In genomic region chr2:230929381-230930148, GRCh38 we compare ENCODE assay signal across 18 cellular contexts. TPM values are rescaled to one million over a fixed set of nuclear protein-coding genes. Genes with fewer than 3 reads are reported as not detected.
A peak's percentile ranks its signal among the peaks of the same experiment; 100 is the strongest.
DNase-seq lines count a peak whose midpoint lies in the region; FAIRE-seq and TF ChIP-seq lines count a peak whose summit lies in the region.
"Had no signal": no experiment of that assay in that cellular context is flagged by ENCODE, and none has a peak within 500 bp of the region (broad histone marks: within the 10 kb centered on the region; RNA-seq: fewer than 3 reads in every experiment).

No MANE protein-coding gene starts in this region.

- no peak for TF ChIP-seq EP300 in sigmoid colon (IDR thresholded peaks at IDR 0.05)

- H3K27ac ChIP-seq in sigmoid colon (no peak overlapping the region), kidney (ENCODE audit: low read depth in 2 of 2, low read length in 2 of 2) (no peak overlapping the region)

- no peak for TF ChIP-seq POLR2A in sigmoid colon (IDR thresholded peaks at IDR 0.05)

- H3K36me3 Mint-ChIP-seq in dendritic cell treated with granulocyte-macrophage colony-stimulating factor and Interleukin-4, amounts not matched to agents 40 ng/mL and 50 ng/mL, for 4 days (ENCODE audit: low read depth): no peaks in the 10 kb centered on the region
- H3K36me3 Mint-ChIP-seq: CD8-positive, alpha-beta T cell had no signal

- peak overlapping the region; percentile 23 for H3K27ac Mint-ChIP-seq in dendritic cell treated with granulocyte-macrophage colony-stimulating factor and Interleukin-4, amounts not matched to agents 40 ng/mL and 50 ng/mL, for 4 days
- H3K27ac Mint-ChIP-seq: activated CD4-positive, alpha-beta T cell treated with anti-CD3 and anti-CD28 coated beads for 36 hours; activated T-helper 1 cell treated with anti-CD3 and anti-CD28 coated beads, Interleukin-12 subunit alpha, Interleukin-12 subunit beta, Interleukin-2, Interleukin-4 antibody, amounts not matched to agents 30 ng/mL and 10 ng/mL and 1 ng/mL, durations not matched to agents 14 hours and 24 hours and 36 hours; CD8-positive, alpha-beta T cell had no signal

- no peak overlapping the region for H3K9ac ChIP-seq in kidney (ENCODE audit: low read length in 2 of 2)

- H3K9me3 ChIP-seq in sigmoid colon: no peaks in the 10 kb centered on the region
- no peaks in the 10 kb centered on the region for H3K9me3 ChIP-seq in kidney (ENCODE audit: control insufficient read depth in 1 of 2, low read length in 2 of 2)

- no peak for TF ChIP-seq CTCF in sigmoid colon (IDR thresholded peaks at IDR 0.05)
- TF ChIP-seq CTCF in kidney (IDR thresholded peaks at IDR 0.05; ENCODE audit: borderline replicate concordance, extremely low read depth, insufficient read depth): no peak

- no peak for FAIRE-seq in kidney (lab: Jason Lieb, UNC)
- FAIRE-seq: islet of Langerhans had no signal

- intact Hi-C loops in dendritic cell treated with granulocyte-macrophage colony-stimulating factor and Interleukin-4, amounts not matched to agents 40 ng/mL and 50 ng/mL, for 4 days (cut with micrococcal nuclease): no loop called here
- intact Hi-C loops in sigmoid colon (cut with DNase I): no loop called here
- intact Hi-C loops in kidney (cut with DNase I): no loop called here

- DNase-seq in activated effector memory CD4-positive, alpha-beta T cell treated with anti-CD3 and anti-CD28 coated beads, Interleukin-2, amount 50 U/mL, for 16 hours: peak; percentile 50
- no peak for DNase-seq in activated effector memory CD4-positive, alpha-beta T cell treated with Interleukin-2 at 50 U/mL for 16 hours
- DNase-seq in KBM-7: peak; percentile 26
- DNase-seq in sigmoid colon: peak; percentile 62
- no peak for DNase-seq in kidney
- DNase-seq in RKO (ENCODE audit: low spot score): no peak
- no peak for DNase-seq in NOMO-1 (lab: John Stamatoyannopoulos, UW; ENCODE audit: unreplicated experiment in 2 of 2)
- DNase-seq: activated CD4-positive, alpha-beta T cell treated with anti-CD3 and anti-CD28 coated beads for 36 hours; amniotic stem cell; cerebellar nuclear complex; MV-4-11; NCI-H2029; NCI-H510A treated with DMSO at 0.1 percent for 48 hours had no signal

- in situ Hi-C loops in KBM-7 (cut with MboI; ENCODE audit: low pct_unique_long_range_greater_than_20kb, low sequenced_read_pairs): no loop called here

- H3K4me1 ChIP-seq in sigmoid colon (peaks cover 0 to 10% (median 0%) of the 10 kb centered on the region in 4 donors), kidney (ENCODE audit: control insufficient read depth in 1 of 2, insufficient read depth in 1 of 2, low read depth in 1 of 2, low read length in 2 of 2) (peaks cover 0 to 3% of the 10 kb centered on the region in 2 donors)

- H3K4me3 ChIP-seq in sigmoid colon (no peak overlapping the region), kidney (ENCODE audit: low read length in 2 of 2) (no peak overlapping the region)

- H3K27me3 ChIP-seq in sigmoid colon: peaks cover 0 to 2% (median 0%) of the 10 kb centered on the region in 3 donors

- 83 to 86% methylated on average over 10 of the region's 10 CpGs for WGBS in sigmoid colon, 2 donors

- peaks cover 48% of the 10 kb centered on the region for H3K4me1 Mint-ChIP-seq in dendritic cell treated with granulocyte-macrophage colony-stimulating factor and Interleukin-4, amounts not matched to agents 40 ng/mL and 50 ng/mL, for 4 days (ENCODE audit: low read depth)

- H3K27me3 Mint-ChIP-seq in dendritic cell treated with granulocyte-macrophage colony-stimulating factor and Interleukin-4, amounts not matched to agents 40 ng/mL and 50 ng/mL, for 4 days: peaks cover 7% of the 10 kb centered on the region

- no peaks in the 10 kb centered on the region for H3K9me3 Mint-ChIP-seq in dendritic cell treated with granulocyte-macrophage colony-stimulating factor and Interleukin-4, amounts not matched to agents 40 ng/mL and 50 ng/mL, for 4 days
- H3K9me3 Mint-ChIP-seq: activated T-helper 1 cell treated with anti-CD3 and anti-CD28 coated beads, Interleukin-12 subunit alpha, Interleukin-12 subunit beta, Interleukin-2, Interleukin-4 antibody, amounts not matched to agents 30 ng/mL and 10 ng/mL and 1 ng/mL, durations not matched to agents 14 hours and 24 hours and 36 hours; CD8-positive, alpha-beta T cell; neural crest cell had no signal

- no peaks in the 10 kb centered on the region for H3K36me3 ChIP-seq in sigmoid colon
- no peaks in the 10 kb centered on the region for H3K36me3 ChIP-seq in kidney (ENCODE audit: control insufficient read depth in 1 of 2, insufficient read depth in 2 of 2, low read length in 2 of 2)

- H3K4me3 Mint-ChIP-seq in dendritic cell treated with granulocyte-macrophage colony-stimulating factor and Interleukin-4, amounts not matched to agents 40 ng/mL and 50 ng/mL, for 4 days: no peak overlapping the region
- H3K4me3 Mint-ChIP-seq: activated CD4-positive, alpha-beta T cell treated with anti-CD3 and anti-CD28 coated beads for 36 hours; activated T-helper 1 cell treated with anti-CD3 and anti-CD28 coated beads, Interleukin-12 subunit alpha, Interleukin-12 subunit beta, Interleukin-2, Interleukin-4 antibody, amounts not matched to agents 30 ng/mL and 10 ng/mL and 1 ng/mL, durations not matched to agents 14 hours and 24 hours and 36 hours; CD8-positive, alpha-beta T cell; neural crest cell had no signal

RNA-seq across cellular contexts. Expression of gene GPR55, which starts 4.5 kb away (rescaled TPM):
- total RNA-seq in sigmoid colon (not detected), kidney (0.69 TPM)
- polyA plus RNA-seq in sigmoid colon (1 to 10 TPM in 1 of 3 donors, under 1 TPM in 1, not detected in 1; 0.23 to 1.4 TPM), kidney (ENCODE audit: insufficient read depth, low read depth, low replicate concordance) (not detected)
- total RNA-seq: neural crest cell had no signal

Comparison
In these comparisons a context has a peak if more than half of its experiments do, and no peak if none do; other contexts are left out.
1. DNase-seq: peak in activated effector memory CD4-positive, alpha-beta T cell treated with anti-CD3 and anti-CD28 coated beads, Interleukin-2, amount 50 U/mL, for 16 hours (single experiment), KBM-7 (single experiment) and sigmoid colon (single experiment); none in activated effector memory CD4-positive, alpha-beta T cell treated with Interleukin-2 at 50 U/mL for 16 hours (single experiment), kidney (single experiment), RKO (single experiment) and NOMO-1 (0 of 2).